In the genomic region with DNA sequence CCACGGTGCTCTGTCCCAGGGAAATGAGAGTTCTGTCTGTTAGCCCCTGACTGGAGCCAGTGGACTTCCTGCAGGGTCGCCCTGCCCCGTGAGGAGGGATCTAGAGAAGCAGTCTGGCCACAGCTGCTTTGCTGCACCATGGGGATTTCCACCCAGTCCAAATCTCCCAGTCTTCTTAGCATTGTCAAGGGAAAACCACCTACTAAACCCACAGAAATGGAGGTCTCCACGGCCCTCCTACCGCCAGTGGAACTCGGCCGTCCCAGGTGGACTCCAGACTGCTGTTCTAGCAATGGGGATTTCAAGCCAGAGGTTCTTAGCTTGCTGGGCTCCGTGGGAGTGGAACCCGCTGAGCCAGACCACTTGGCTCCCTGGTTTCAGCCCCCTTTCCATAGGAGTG, we compare ENCODE assay signal across 21 cellular contexts.
"Had no signal": no experiment of that assay in that cellular context is flagged by ENCODE, and none has a peak within 500 bp of the region (broad histone marks: within the 10 kb centered on the region; RNA-seq: fewer than 3 reads in every experiment).

No MANE protein-coding gene starts in this region.

- H3K4me1 ChIP-seq: left ventricle myocardium inferior, prostate gland, tibial nerve, vagina had no signal

- H3K4me2 ChIP-seq: hepatocyte had no signal

- H3K27ac ChIP-seq: hepatocyte, left ventricle myocardium inferior, ovary, prostate gland, skin epidermis, tibial nerve, vagina had no signal

- ATAC-seq: mucosa of descending colon; naive thymus-derived CD4-positive, alpha-beta T cell; natural killer cell treated with Interleukin-12 subunit alpha and Interleukin-12 subunit beta and Interleukin-15 and Interleukin-18, amount 100 ng/mL, for 72 hours; right cardiac atrium; sciatic nerve; stimulated activated memory B cell treated with anti-CD40 and anti-IgM and Interleukin-4, amounts not matched to agents 10 μg/mL and 1 μg/mL and 100 μg/mL, for 72 hours; stimulated activated naive CD8-positive, alpha-beta T cell treated with anti-CD3 and anti-CD28 coated beads, Interleukin-15, amount 100 ng/mL, for 72 hours had no signal

- H2AFZ ChIP-seq: hepatocyte had no signal

- H3K27me3 ChIP-seq: hepatocyte, ovary, tibial nerve, vagina had no signal

- DNase-seq: left ventricle myocardium inferior; midbrain; mucosa of descending colon; naive thymus-derived CD4-positive, alpha-beta T cell; retina; right cardiac atrium; stimulated activated CD4-positive, alpha-beta T cell treated with anti-CD3 and anti-CD28 coated beads, Interleukin-4, amount 100 ng/mL, for 24 hours; stimulated activated naive CD4-positive, alpha-beta T cell treated with Interleukin-2 at 50 U/mL for 16 hours; stimulated activated naive CD8-positive, alpha-beta T cell treated with anti-CD3 and anti-CD28 coated beads, Interleukin-15, amount 100 ng/mL, for 72 hours; substantia nigra had no signal

- H3K4me3 ChIP-seq: hepatocyte, left ventricle myocardium inferior, lung, mucosa of descending colon, ovary, prostate gland, skin epidermis, tibial nerve, vagina had no signal

- H3K36me3 ChIP-seq: left ventricle myocardium inferior, ovary, prostate gland, tibial nerve, vagina had no signal

- H3K9me3 ChIP-seq: mucosa of descending colon, ovary, prostate gland, tibial nerve, vagina had no signal

- FAIRE-seq: keratinocyte had no signal

- H3K79me2 ChIP-seq: hepatocyte had no signal
